23 cellular contexts compared by ENCODE assay signal in genomic region chr14:75372260-75372659, GRCh38. TPM values are rescaled to one million over a fixed set of nuclear protein-coding genes. Genes with fewer than 3 reads are reported as not detected.
A peak's percentile ranks its signal among the peaks of the same experiment; 100 is the strongest.
DNase-seq lines count a peak whose midpoint lies in the region; ATAC-seq and TF ChIP-seq lines count a peak whose summit lies in the region.
"Had no signal": no experiment of that assay in that cellular context is flagged by ENCODE, and none has a peak within 500 bp of the region (broad histone marks: within the 10 kb centered on the region; RNA-seq: fewer than 3 reads in every experiment).

No MANE protein-coding gene starts in this region.

- intact Hi-C loops in Right ventricle myocardium inferior (cut with DNase I) = no loop called here
- intact Hi-C loops in left ventricle myocardium inferior (cut with micrococcal nuclease) = no loop called here
- intact Hi-C loops in testis (cut with DNase I; ENCODE audit: low total_unique reads) = no loop called here
- intact Hi-C loops in CD4-positive, alpha-beta T cell (cut with DNase I, micrococcal nuclease) = no loop called here

- H3K9me3 Mint-ChIP-seq in CD4-positive, alpha-beta T cell = no peaks in the 10 kb centered on the region

- H3K4me1 ChIP-seq in left ventricle myocardium inferior (peaks cover 16% of the 10 kb centered on the region), testis (peaks cover 4% of the 10 kb centered on the region), gastroesophageal sphincter (peaks cover 0 to 13% (median 0%) of the 10 kb centered on the region in 3 donors)
- H3K4me1 ChIP-seq: BLaER1, foreskin keratinocyte, upper lobe of right lung had no signal

- TF ChIP-seq CTCF in left ventricle myocardium inferior (IDR thresholded peaks at IDR 0.05; ENCODE audit: borderline replicate concordance) = no peak
- TF ChIP-seq CTCF in testis (IDR thresholded peaks at IDR 0.05) = no peak
- no peak for TF ChIP-seq CTCF in CD4-positive, alpha-beta T cell (IDR thresholded peaks at IDR 0.05)
- no peak for TF ChIP-seq CTCF in GM20000 (IDR thresholded peaks at IDR 0.05; ENCODE audit: extremely low read depth, missing control alignments)
- no peak for TF ChIP-seq CTCF in gastroesophageal sphincter (IDR thresholded peaks at IDR 0.05)

- H3K4me3 ChIP-seq in left ventricle myocardium inferior (no peak overlapping the region), testis (no peak overlapping the region), gastroesophageal sphincter (no peak overlapping the region)
- H3K4me3 ChIP-seq: BLaER1, GM12878, left lung, upper lobe of right lung had no signal

- TF ChIP-seq POLR2A in testis (IDR thresholded peaks at IDR 0.05) (no peak), gastroesophageal sphincter (IDR thresholded peaks at IDR 0.05) (no peak)

- H3K27me3 ChIP-seq in left ventricle myocardium inferior (ENCODE audit: low read depth) (no peaks in the 10 kb centered on the region), testis (no peaks in the 10 kb centered on the region), gastroesophageal sphincter (no peaks in the 10 kb centered on the region)
- H3K27me3 ChIP-seq in CD4-positive, alpha-beta T cell (ENCODE audit: control insufficient read depth, insufficient read depth, low read length) = no peaks in the 10 kb centered on the region
- H3K27me3 ChIP-seq: BLaER1, left lung, upper lobe of right lung had no signal

- DNase-seq in Right ventricle myocardium inferior (ENCODE audit: missing footprints) (no peak), left ventricle myocardium inferior (no peak), cerebellar cortex (ENCODE audit: low spot score) (peak; percentile 10), medulla oblongata (ENCODE audit: extremely low spot score) (peak; percentile 92), testis (peak; percentile 45), GM20000 (ENCODE audit: low spot score) (no peak)
- DNase-seq in CD4-positive, alpha-beta T cell = no peak
- DNase-seq: activated CD4-positive, CD25-positive, alpha-beta regulatory T cell; activated T-cell treated with anti-CD3 and anti-CD28 coated beads, Interleukin-2, amount 50 U/mL, for 72 hours; foreskin keratinocyte; GDM1; left lung; MM.1S; OCI-M1; stimulated activated naive B cell treated with anti-CD40 and anti-IgM and Interleukin-4, amounts not matched to agents 10 μg/mL and 1 μg/mL and 100 μg/mL, for 72 hours; T-helper 2 cell; upper lobe of right lung had no signal

- peaks cover 10% of the 10 kb centered on the region for H3K27me3 Mint-ChIP-seq in CD4-positive, alpha-beta T cell
- H3K27me3 Mint-ChIP-seq: dendritic cell treated with granulocyte-macrophage colony-stimulating factor and Interleukin-4, amounts not matched to agents 40 ng/mL and 50 ng/mL, for 4 days had no signal

- TF ChIP-seq EP300 in gastroesophageal sphincter (IDR thresholded peaks at IDR 0.05) = no peak

- no peaks in the 10 kb centered on the region for H3K36me3 ChIP-seq in left ventricle myocardium inferior
- H3K36me3 ChIP-seq in testis (ENCODE audit: low read depth, missing control alignments) = no peaks in the 10 kb centered on the region
- no peaks in the 10 kb centered on the region for H3K36me3 ChIP-seq in gastroesophageal sphincter
- H3K36me3 ChIP-seq: BLaER1, left lung, upper lobe of right lung had no signal

- H3K4me1 Mint-ChIP-seq in CD4-positive, alpha-beta T cell (ENCODE audit: low read depth) = no peaks in the 10 kb centered on the region
- H3K4me1 Mint-ChIP-seq: activated naive CD4-positive, alpha-beta T cell treated with anti-CD3 and anti-CD28 coated beads, Interleukin-2, amount 50 U/mL, for 24 hours; stimulated activated naive B cell treated with anti-CD40 and anti-IgM and Interleukin-4, amounts not matched to agents 10 μg/mL and 1 μg/mL and 100 μg/mL, for 72 hours had no signal

- POLR2A ChIA-PET in CD4-positive, alpha-beta T cell (lab: Charles Lee) = interaction anchor here (0.7 kb wide), 1 partner anchor 30 kb away, joined by 6 read pairs; no protein-coding TSS in a partner anchor

- H3K27ac ChIP-seq in left ventricle myocardium inferior (replicated peaks) (no peak overlapping the region), testis (no peak overlapping the region), gastroesophageal sphincter (no peak overlapping the region)
- no peak overlapping the region for H3K27ac ChIP-seq in CD4-positive, alpha-beta T cell (ENCODE audit: low read depth, low read length)
- H3K27ac ChIP-seq: BLaER1, foreskin keratinocyte, left lung, upper lobe of right lung had no signal

- CTCF ChIA-PET in CD4-positive, alpha-beta T cell (lab: Charles Lee) = no interaction called here

- H3K4me3 Mint-ChIP-seq in CD4-positive, alpha-beta T cell = no peak overlapping the region
- H3K4me3 Mint-ChIP-seq: activated naive CD4-positive, alpha-beta T cell treated with anti-CD3 and anti-CD28 coated beads, Interleukin-2, amount 50 U/mL, for 24 hours; activated T-cell treated with anti-CD3 and anti-CD28 coated beads, Interleukin-2, amount 50 U/mL, for 72 hours; dendritic cell treated with granulocyte-macrophage colony-stimulating factor and Interleukin-4, amounts not matched to agents 40 ng/mL and 50 ng/mL, for 4 days; stimulated activated naive B cell treated with anti-CD40 and anti-IgM and Interleukin-4, amounts not matched to agents 10 μg/mL and 1 μg/mL and 100 μg/mL, for 72 hours had no signal

- H3K27ac Mint-ChIP-seq in CD4-positive, alpha-beta T cell = no peak overlapping the region
- H3K27ac Mint-ChIP-seq: activated naive CD4-positive, alpha-beta T cell treated with anti-CD3 and anti-CD28 coated beads, Interleukin-2, amount 50 U/mL, for 24 hours; activated T-cell treated with anti-CD3 and anti-CD28 coated beads, Interleukin-2, amount 50 U/mL, for 72 hours; stimulated activated naive B cell treated with anti-CD40 and anti-IgM and Interleukin-4, amounts not matched to agents 10 μg/mL and 1 μg/mL and 100 μg/mL, for 72 hours had no signal

- ATAC-seq in Right ventricle myocardium inferior (peak; percentile 42), gastroesophageal sphincter (no peak)
- no peak for ATAC-seq in CD4-positive, alpha-beta T cell (ENCODE audit: poor library complexity)
- ATAC-seq: activated T-cell treated with anti-CD3 and anti-CD28 coated beads, Interleukin-2, amount 50 U/mL, for 72 hours; foreskin keratinocyte; GM12878; HCT116; left lung; stimulated activated naive B cell treated with anti-CD40 and anti-IgM and Interleukin-4, amounts not matched to agents 10 μg/mL and 1 μg/mL and 100 μg/mL, for 72 hours; upper lobe of right lung had no signal

- WGBS in testis, 2 donors = 60 to 62% methylated on average over 5 of the region's 5 CpGs
- WGBS in gastroesophageal sphincter (ENCODE audit: low coverage in 1 of 2), 2 donors = 60% methylated on average over 3 of the region's 5 CpGs; no CpG with 5 or more reads in 1 of the 2 donors

- no peaks in the 10 kb centered on the region for H3K9me3 ChIP-seq in left ventricle myocardium inferior (replicated peaks)
- no peaks in the 10 kb centered on the region for H3K9me3 ChIP-seq in testis
- no peaks in the 10 kb centered on the region for H3K9me3 ChIP-seq in CD4-positive, alpha-beta T cell (ENCODE audit: control insufficient read depth, low read length)
- H3K9me3 ChIP-seq in gastroesophageal sphincter = no peaks in the 10 kb centered on the region
- H3K9me3 ChIP-seq: BLaER1, left lung, upper lobe of right lung had no signal

- no peaks in the 10 kb centered on the region for H3K36me3 Mint-ChIP-seq in CD4-positive, alpha-beta T cell (ENCODE audit: low read depth)

RNA-seq across cellular contexts. Expression of gene JDP2, which starts 55.6 kb away (rescaled TPM):
- 27.2 TPM for total RNA-seq in Right ventricle myocardium inferior
- 21.9 TPM for total RNA-seq in left ventricle myocardium inferior
- 10 to 100 TPM; 10.7 to 19.0 TPM for total RNA-seq in testis
- 14.0 TPM for polyA plus RNA-seq in testis (ENCODE audit: insufficient read depth, low read depth, low replicate concordance)
- total RNA-seq in CD4-positive, alpha-beta T cell = 1 to 10 TPM; 1.1 to 1.2 TPM
- total RNA-seq in gastroesophageal sphincter = 10 to 100 TPM; 55.6 to 90.0 (median 70.8) TPM

Comparison
In these comparisons a context has a peak if more than half of its experiments do, and no peak if none do; other contexts are left out.
1. DNase-seq: peak in cerebellar cortex (single experiment), medulla oblongata (single experiment) and testis (single experiment); none in Right ventricle myocardium inferior (single experiment), left ventricle myocardium inferior (single experiment), CD4-positive, alpha-beta T cell (0 of 10) and GM20000 (single experiment).
2. RNA of gene JDP2, which starts 55.6 kb away (total RNA-seq): 55.6 to 90.0 TPM in gastroesophageal sphincter, 27.2 TPM in Right ventricle myocardium inferior (single experiment), 21.9 TPM in left ventricle myocardium inferior (single experiment) and 10.7 to 19.0 TPM in testis; 1.1 to 1.2 TPM in CD4-positive, alpha-beta T cell; every median in the first group is over 4 times any median in the second.